1 cellular context compared by ENCODE assay signal in genomic region chr9:128370752-128371621, GRCh38.
A peak's percentile ranks its signal among the peaks of the same experiment; 100 is the strongest.
TF ChIP-seq lines count a peak whose summit lies in the region.

URM1 (plus strand) TSS chr9:128371374; CDS start chr9:128371381, 7 bp downstream.

TF ChIP-seq in HepG2, 621 proteins besides CTCF, POLR2A, EP300 and RAD21 (continued from another document and continues in another):
- TF ChIP-seq ARID4A (CRISPR knock-in tag; IDR thresholded peaks at IDR 0.05; ENCODE audit: borderline replicate concordance), result peak; percentile 91
- no peak for TF ChIP-seq IKZF4 (CRISPR knock-in tag; IDR thresholded peaks at IDR 0.05; ENCODE audit: borderline replicate concordance, low read depth, not compliant biosample characterization)
- peak; percentile 95 for TF ChIP-seq GABPB1 (CRISPR knock-in tag; IDR thresholded peaks at IDR 0.05)
- 0 out of 2 replicates have a peak, but pooled peaks have one; percentile 29 for TF ChIP-seq HIC2 (CRISPR knock-in tag; IDR thresholded peaks at IDR 0.05; ENCODE audit: low read depth)
- 0 out of 2 replicates have a peak, but pooled peaks have one; percentile 34 for TF ChIP-seq NAIF1 (CRISPR knock-in tag; IDR thresholded peaks at IDR 0.05; ENCODE audit: borderline replicate concordance)
- peak; percentile 30; the same call in 1 of the 2 replicates for TF ChIP-seq DRAP1 (CRISPR knock-in tag; IDR thresholded peaks at IDR 0.05)
- TF ChIP-seq DMAP1 (CRISPR knock-in tag; IDR thresholded peaks at IDR 0.05), result peak; percentile 65; the same call in 1 of the 2 replicates
- peak; percentile 75; the same call in 1 of the 2 replicates for TF ChIP-seq ZFX (CRISPR knock-in tag; IDR thresholded peaks at IDR 0.05; ENCODE audit: low read depth)
- no peak; the same call in 1 of the 2 replicates for TF ChIP-seq PAXIP1 (CRISPR knock-in tag; conservative IDR thresholded peaks at IDR 0.05)
- TF ChIP-seq GPBP1L1 (CRISPR knock-in tag; IDR thresholded peaks at IDR 0.05), result no peak
- TF ChIP-seq NFKBIZ (CRISPR knock-in tag; IDR thresholded peaks at IDR 0.05), result no peak
- TF ChIP-seq ZNF747 (CRISPR knock-in tag; IDR thresholded peaks at IDR 0.05; ENCODE audit: borderline replicate concordance), result no peak
- TF ChIP-seq ZNF160 (CRISPR knock-in tag; IDR thresholded peaks at IDR 0.05), result no peak
- peak; percentile 95 for TF ChIP-seq KDM5A (IDR thresholded peaks at IDR 0.05; ENCODE audit: borderline replicate concordance, low read length)
- TF ChIP-seq NR0B2 (CRISPR knock-in tag; IDR thresholded peaks at IDR 0.05), result 0 out of 2 replicates have a peak, but pooled peaks have one; percentile 26
- no peak for TF ChIP-seq ZNF567 (CRISPR knock-in tag; IDR thresholded peaks at IDR 0.05; ENCODE audit: borderline replicate concordance)
- TF ChIP-seq ZBTB40 (IDR thresholded peaks at IDR 0.05), result peak; percentile 63
- peak; percentile 64; the same call in 1 of the 2 replicates for TF ChIP-seq ZBTB40 (CRISPR knock-in tag; IDR thresholded peaks at IDR 0.05)
- TF ChIP-seq UBTF (CRISPR knock-in tag; IDR thresholded peaks at IDR 0.05), result peak; percentile 46; the same call in 1 of the 2 replicates
- TF ChIP-seq ZNF777 (CRISPR knock-in tag; IDR thresholded peaks at IDR 0.05), result peak; percentile 73
- TF ChIP-seq ZNF34 (CRISPR knock-in tag; IDR thresholded peaks at IDR 0.05; ENCODE audit: borderline replicate concordance), result no peak
- TF ChIP-seq SMARCC2 (IDR thresholded peaks at IDR 0.05), result no peak
- TF ChIP-seq U2AF1 (optimal IDR thresholded peaks at IDR 0.05; ENCODE audit: low read depth, low read length), result no peak
- TF ChIP-seq CREB1 (IDR thresholded peaks at IDR 0.05), result no peak
- TF ChIP-seq CREB1 (CRISPR knock-in tag; IDR thresholded peaks at IDR 0.05), result peak; percentile 89
- TF ChIP-seq RNF2 (conservative IDR thresholded peaks at IDR 0.05; ENCODE audit: low read depth), result no peak
- TF ChIP-seq NCOA2 (CRISPR knock-in tag; IDR thresholded peaks at IDR 0.05), result no peak
- TF ChIP-seq HDAC2 (CRISPR knock-in tag; IDR thresholded peaks at IDR 0.05), result peak; percentile 55
- no peak for TF ChIP-seq BRD4 (CRISPR knock-in tag; IDR thresholded peaks at IDR 0.05)
- TF ChIP-seq ZNF263 (CRISPR knock-in tag; IDR thresholded peaks at IDR 0.05), result 0 out of 2 replicates have a peak, but pooled peaks have one; percentile 12
- 0 out of 2 replicates have a peak, but pooled peaks have one; percentile 26 for TF ChIP-seq ZMYM4 (CRISPR knock-in tag; IDR thresholded peaks at IDR 0.05)
